Comparison of ENCODE assay signal across 35 cellular contexts in the genomic region with DNA sequence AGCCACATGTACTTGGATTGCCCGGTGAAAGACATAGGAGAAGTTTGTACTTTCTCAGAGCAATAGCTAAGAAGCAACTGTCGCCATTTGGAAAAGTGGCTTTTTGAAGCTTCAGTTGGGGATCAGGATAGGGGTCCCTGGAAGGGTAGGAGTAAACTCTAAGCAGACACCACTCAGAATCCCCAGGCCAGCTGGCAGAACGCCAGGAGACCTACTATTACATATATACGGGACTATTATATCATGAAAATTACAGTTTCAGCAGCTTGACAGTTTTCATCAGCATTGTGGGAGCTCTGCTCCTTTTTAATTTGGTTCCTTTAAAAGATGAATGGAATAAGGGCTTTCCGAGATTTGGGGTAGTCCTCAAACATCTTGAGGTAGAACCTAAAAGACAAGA. TPM values are rescaled to one million over a fixed set of nuclear protein-coding genes. Genes with fewer than 3 reads are reported as not detected.
"Had no signal": no experiment of that assay in that cellular context is flagged by ENCODE, and none has a peak within 500 bp of the region (broad histone marks: within the 10 kb centered on the region; RNA-seq: fewer than 3 reads in every experiment).

No MANE protein-coding gene starts in this region.

- H3K36me3 ChIP-seq: adrenal gland, esophagus muscularis mucosa, gastrocnemius medialis, heart right ventricle had no signal

- H2AFZ ChIP-seq: hepatocyte had no signal

- H3K4me3 ChIP-seq: adrenal gland, body of pancreas, esophagus muscularis mucosa, gastrocnemius medialis, heart right ventricle, hepatocyte had no signal

- H3K27me3 ChIP-seq: body of pancreas, esophagus muscularis mucosa, foreskin keratinocyte, gastrocnemius medialis had no signal

- H3K4me3 Mint-ChIP-seq: activated CD4-positive, alpha-beta memory T cell treated with anti-CD3 and anti-CD28 coated beads for 36 hours; activated CD8-positive, alpha-beta memory T cell treated with anti-CD3 and anti-CD28 coated beads, Interleukin-2, amount 10 ng/mL, durations not matched to agents 7 days and 5 days; activated CD8-positive, alpha-beta T cell treated with anti-CD3 and anti-CD28 coated beads, Interleukin-2, amount 10 ng/mL, durations not matched to agents 7 days and 5 days; activated naive CD4-positive, alpha-beta T cell treated with anti-CD3 and anti-CD28 coated beads for 36 hours; activated naive CD4-positive, alpha-beta T cell treated with anti-CD3 and anti-CD28 coated beads, Interleukin-2, amount 50 U/mL, for 24 hours; activated naive CD8-positive, alpha-beta T cell treated with anti-CD3 and anti-CD28 coated beads for 36 hours; activated naive CD8-positive, alpha-beta T cell treated with anti-CD3 and anti-CD28 coated beads, Interleukin-2, amount 50 U/mL, for 24 hours; activated T-helper 1 cell treated with anti-CD3 and anti-CD28 coated beads, Interleukin-12 subunit alpha, Interleukin-12 subunit beta, Interleukin-2, Interleukin-4 antibody, amounts not matched to agents 30 ng/mL and 10 ng/mL and 1 ng/mL, durations not matched to agents 14 hours and 24 hours and 36 hours; effector memory CD8-positive, alpha-beta T cell; WTC11 had no signal

- H3K9me3 ChIP-seq: adrenal gland, body of pancreas, esophagus muscularis mucosa, gastrocnemius medialis, heart right ventricle had no signal

- H3K4me1 ChIP-seq: adrenal gland, esophagus muscularis mucosa, foreskin keratinocyte, gastrocnemius medialis, heart right ventricle had no signal

- H3K4me2 ChIP-seq: hepatocyte had no signal

- H3K79me2 ChIP-seq: hepatocyte had no signal

- H3K27ac ChIP-seq: adrenal gland, body of pancreas, esophagus muscularis mucosa, foreskin keratinocyte, gastrocnemius medialis, heart right ventricle, VCaP had no signal

- H3K4me1 Mint-ChIP-seq: activated CD8-positive, alpha-beta memory T cell treated with anti-CD3 and anti-CD28 coated beads, Interleukin-2, amount 10 ng/mL, durations not matched to agents 7 days and 5 days; activated naive CD4-positive, alpha-beta T cell treated with anti-CD3 and anti-CD28 coated beads, Interleukin-2, amount 50 U/mL, for 24 hours; activated naive CD8-positive, alpha-beta T cell treated with anti-CD3 and anti-CD28 coated beads for 36 hours; activated naive CD8-positive, alpha-beta T cell treated with anti-CD3 and anti-CD28 coated beads, Interleukin-2, amount 50 U/mL, for 24 hours had no signal

- ATAC-seq: activated CD8-positive, alpha-beta memory T cell treated with anti-CD3 and anti-CD28 coated beads, Interleukin-2, amount 10 ng/mL, durations not matched to agents 7 days and 5 days; activated CD8-positive, alpha-beta T cell treated with anti-CD3 and anti-CD28 coated beads, Interleukin-2, amount 10 ng/mL, durations not matched to agents 7 days and 5 days; activated naive CD8-positive, alpha-beta T cell treated with anti-CD3 and anti-CD28 coated beads, Interleukin-2, amount 50 U/mL, for 24 hours; body of pancreas; effector memory CD8-positive, alpha-beta T cell; foreskin keratinocyte; gastrocnemius medialis; heart right ventricle; WTC11 had no signal

- H3K36me3 Mint-ChIP-seq: activated CD4-positive, alpha-beta memory T cell treated with anti-CD3 and anti-CD28 coated beads for 36 hours; activated CD8-positive, alpha-beta memory T cell treated with anti-CD3 and anti-CD28 coated beads, Interleukin-2, amount 10 ng/mL, durations not matched to agents 7 days and 5 days; activated naive CD4-positive, alpha-beta T cell treated with anti-CD3 and anti-CD28 coated beads, Interleukin-2, amount 50 U/mL, for 24 hours; activated naive CD8-positive, alpha-beta T cell treated with anti-CD3 and anti-CD28 coated beads for 36 hours; WTC11 had no signal

- DNase-seq: activated CD4-positive, alpha-beta memory T cell treated with anti-CD3 and anti-CD28 coated beads for 36 hours; activated CD4-positive, alpha-beta T cell treated with anti-CD3 and anti-CD28 coated beads for 1 hour; activated CD4-positive, alpha-beta T cell treated with anti-CD3 and anti-CD28 coated beads for 48 hours; activated CD8-positive, alpha-beta memory T cell treated with anti-CD3 and anti-CD28 coated beads, Interleukin-2, amount 10 ng/mL, durations not matched to agents 7 days and 5 days; activated CD8-positive, alpha-beta memory T cell treated with anti-CD3 and anti-CD28 coated beads, Interleukin-2, amount 50 U/mL, for 4 hours; activated CD8-positive, alpha-beta T cell treated with anti-CD3 and anti-CD28 coated beads, Interleukin-2, amount 10 ng/mL, durations not matched to agents 7 days and 5 days; activated effector memory CD4-positive, alpha-beta T cell treated with anti-CD3 and anti-CD28 coated beads, Interleukin-2, amount 50 U/mL, for 16 hours; activated naive CD4-positive, alpha-beta T cell treated with anti-CD3 and anti-CD28 coated beads for 36 hours; activated naive CD8-positive, alpha-beta T cell treated with anti-CD3 and anti-CD28 coated beads for 36 hours; activated naive CD8-positive, alpha-beta T cell treated with anti-CD3 and anti-CD28 coated beads, Interleukin-2, amount 50 U/mL, for 24 hours; activated T-cell treated with anti-CD3 and anti-CD28 coated beads, Interleukin-2, amount 50 U/mL, for 1 hour; activated T-cell treated with anti-CD3 and anti-CD28 coated beads, Interleukin-2, amount 50 U/mL, for 48 hours; adrenal gland; amygdala; aorta; caudate nucleus; cortex of kidney; dermis blood vessel endothelial cell; effector CD4-positive, alpha-beta T cell; effector memory CD8-positive, alpha-beta T cell; erythroblast; foreskin keratinocyte; gastrocnemius medialis; heart right ventricle; T-helper 2 cell had no signal

- H3K9me3 Mint-ChIP-seq: activated CD4-positive, alpha-beta memory T cell treated with anti-CD3 and anti-CD28 coated beads for 36 hours; activated naive CD4-positive, alpha-beta T cell treated with anti-CD3 and anti-CD28 coated beads for 36 hours; activated naive CD4-positive, alpha-beta T cell treated with anti-CD3 and anti-CD28 coated beads, Interleukin-2, amount 50 U/mL, for 24 hours; activated naive CD8-positive, alpha-beta T cell treated with anti-CD3 and anti-CD28 coated beads for 36 hours; activated naive CD8-positive, alpha-beta T cell treated with anti-CD3 and anti-CD28 coated beads, Interleukin-2, amount 50 U/mL, for 24 hours; activated T-helper 1 cell treated with anti-CD3 and anti-CD28 coated beads, Interleukin-12 subunit alpha, Interleukin-12 subunit beta, Interleukin-2, Interleukin-4 antibody, amounts not matched to agents 30 ng/mL and 10 ng/mL and 1 ng/mL, durations not matched to agents 14 hours and 24 hours and 36 hours; activated T-helper 2 cell treated with anti-CD3 and anti-CD28 coated beads, Interferon-gamma antibody, Interleukin-2, Interleukin-4, amounts not matched to agents 10 μg/mL and 5 μg/mL and 100 μg/mL, durations not matched to agents 14 hours and 24 hours and 36 hours; effector memory CD8-positive, alpha-beta T cell; WTC11 had no signal

- H3K27ac Mint-ChIP-seq: activated CD4-positive, alpha-beta memory T cell treated with anti-CD3 and anti-CD28 coated beads for 36 hours; activated CD8-positive, alpha-beta memory T cell treated with anti-CD3 and anti-CD28 coated beads, Interleukin-2, amount 10 ng/mL, durations not matched to agents 7 days and 5 days; activated CD8-positive, alpha-beta T cell treated with anti-CD3 and anti-CD28 coated beads, Interleukin-2, amount 10 ng/mL, durations not matched to agents 7 days and 5 days; activated naive CD4-positive, alpha-beta T cell treated with anti-CD3 and anti-CD28 coated beads for 36 hours; activated naive CD4-positive, alpha-beta T cell treated with anti-CD3 and anti-CD28 coated beads, Interleukin-2, amount 50 U/mL, for 24 hours; activated naive CD8-positive, alpha-beta T cell treated with anti-CD3 and anti-CD28 coated beads for 36 hours; activated naive CD8-positive, alpha-beta T cell treated with anti-CD3 and anti-CD28 coated beads, Interleukin-2, amount 50 U/mL, for 24 hours; activated T-helper 1 cell treated with anti-CD3 and anti-CD28 coated beads, Interleukin-12 subunit alpha, Interleukin-12 subunit beta, Interleukin-2, Interleukin-4 antibody, amounts not matched to agents 30 ng/mL and 10 ng/mL and 1 ng/mL, durations not matched to agents 14 hours and 24 hours and 36 hours; activated T-helper 2 cell treated with anti-CD3 and anti-CD28 coated beads, Interferon-gamma antibody, Interleukin-2, Interleukin-4, amounts not matched to agents 10 μg/mL and 5 μg/mL and 100 μg/mL, durations not matched to agents 14 hours and 24 hours and 36 hours; effector memory CD8-positive, alpha-beta T cell; WTC11 had no signal

RNA-seq across cellular contexts. Expression of a gene that starts 54.9 kb away (rescaled TPM):
- total RNA-seq: activated CD4-positive, alpha-beta memory T cell treated with anti-CD3 and anti-CD28 coated beads for 36 hours; activated CD8-positive, alpha-beta memory T cell treated with anti-CD3 and anti-CD28 coated beads, Interleukin-2, amount 10 ng/mL, durations not matched to agents 7 days and 5 days; activated CD8-positive, alpha-beta T cell treated with anti-CD3 and anti-CD28 coated beads, Interleukin-2, amount 10 ng/mL, durations not matched to agents 7 days and 5 days; activated naive CD4-positive, alpha-beta T cell treated with anti-CD3 and anti-CD28 coated beads for 36 hours; activated naive CD8-positive, alpha-beta T cell treated with anti-CD3 and anti-CD28 coated beads for 36 hours; activated T-helper 1 cell treated with anti-CD3 and anti-CD28 coated beads, Interleukin-12 subunit alpha, Interleukin-12 subunit beta, Interleukin-2, Interleukin-4 antibody, amounts not matched to agents 30 ng/mL and 10 ng/mL and 1 ng/mL, durations not matched to agents 14 hours and 24 hours and 36 hours; activated T-helper 2 cell treated with anti-CD3 and anti-CD28 coated beads, Interferon-gamma antibody, Interleukin-2, Interleukin-4, amounts not matched to agents 10 μg/mL and 5 μg/mL and 100 μg/mL, durations not matched to agents 14 hours and 24 hours and 36 hours; aorta; chondrocyte; dermis blood vessel endothelial cell; foreskin keratinocyte; glomerular endothelial cell; heart right ventricle had no signal
- polyA plus RNA-seq: aorta, foreskin keratinocyte, hepatocyte had no signal
